In genomic region chr3:99240700-99241099, GRCh38 we compare ENCODE assay signal across 32 cellular contexts.
DNase-seq lines count a peak whose midpoint lies in the region; ATAC-seq and TF ChIP-seq lines count a peak whose summit lies in the region.
"Had no signal": no experiment of that assay in that cellular context is flagged by ENCODE, and none has a peak within 500 bp of the region (broad histone marks: within the 10 kb centered on the region; RNA-seq: fewer than 3 reads in every experiment).

No MANE protein-coding gene starts in this region.

- H3K14ac ChIP-seq in mesenchymal stem cell (ENCODE audit: low read length in 2 of 2): no peak overlapping the region

- H3K27ac ChIP-seq in GM23248: no peak overlapping the region
- no peak overlapping the region for H3K27ac ChIP-seq in mesenchymal stem cell (ENCODE audit: low read length, poor library complexity, severe bottlenecking)
- H3K27ac ChIP-seq in thoracic aorta: peak overlapping the region; percentile 81 to 87
- H3K27ac ChIP-seq: BLaER1 treated with 17β-estradiol and CSF1 and Interleukin-3, amounts not matched to agents 10 nM and 100 nM; heart right ventricle; lower lobe of right lung; stomach; vagina had no signal

- no peak overlapping the region for H3K4ac ChIP-seq in mesenchymal stem cell (ENCODE audit: low read depth in 1 of 2, low read length in 2 of 2)

- in situ Hi-C loops in GM23248 (cut with MboI) (no loop called here), astrocyte of the spinal cord (cut with HindIII; ENCODE audit: low sequenced_read_pairs) (no loop called here)

- 17 to 26% methylated on average over 2 of the region's 2 CpGs for WGBS in GM23248 (ENCODE audit: low coverage in 1 of 2, low lambda C conversion rate in 2 of 2, missing lambda C conversion rate in 2 of 2), 2 experiments
- WGBS in mesenchymal stem cell: 65% methylated on average over 2 of the region's 2 CpGs

- no peaks in the 10 kb centered on the region for H3K79me1 ChIP-seq in mesenchymal stem cell (replicated peaks; ENCODE audit: low read length, poor library complexity, severe bottlenecking)

- H3K23ac ChIP-seq in mesenchymal stem cell (ENCODE audit: low read length in 2 of 2): no peak overlapping the region

- no peak overlapping the region for H2BK120ac ChIP-seq in mesenchymal stem cell (ENCODE audit: low read depth, low read length)

- H3K18ac ChIP-seq in mesenchymal stem cell (ENCODE audit: low read depth in 1 of 2, low read length in 2 of 2): no peak overlapping the region

- no peak overlapping the region for H4K91ac ChIP-seq in mesenchymal stem cell (ENCODE audit: low read length)

- H2BK5ac ChIP-seq in mesenchymal stem cell (ENCODE audit: low read depth, low read length, poor library complexity, severe bottlenecking): no peak overlapping the region

- no peak overlapping the region for H4K8ac ChIP-seq in mesenchymal stem cell (ENCODE audit: low read length)

- no peak overlapping the region for H3K4me2 ChIP-seq in GM23248 (ENCODE audit: unreplicated experiment)
- no peak overlapping the region for H3K4me2 ChIP-seq in mesenchymal stem cell (ENCODE audit: low read length, poor library complexity, severe bottlenecking)
- H3K4me2 ChIP-seq: BLaER1 treated with 17β-estradiol and CSF1 and Interleukin-3, amounts not matched to agents 10 nM and 100 nM; SK-N-SH had no signal

- no peaks in the 10 kb centered on the region for H3K79me2 ChIP-seq in GM23248 (ENCODE audit: insufficient read depth)

- no peak for ATAC-seq in thoracic aorta (ENCODE audit: insufficient number of reproducible peaks, low FRiP score, low read depth)
- ATAC-seq in HG02884 (IDR thresholded peaks at IDR 0.05; ENCODE audit: unreplicated experiment): no peak
- ATAC-seq in HG03432 (IDR thresholded peaks at IDR 0.05; ENCODE audit: unreplicated experiment): no peak
- ATAC-seq: heart right ventricle, lower lobe of right lung, mucosa of descending colon had no signal

- peaks cover 20% of the 10 kb centered on the region for H3F3A ChIP-seq in GM23248 (ENCODE audit: insufficient read depth)

- H2AFZ ChIP-seq in GM23248 (peak overlapping the region; percentile 67), mesenchymal stem cell (ENCODE audit: low read depth, low read length) (no peak overlapping the region)

- H3K4me1 ChIP-seq in GM23248 (ENCODE audit: insufficient read depth) (peaks cover 18% of the 10 kb centered on the region), mesenchymal stem cell (ENCODE audit: control insufficient read depth, insufficient read depth, low read depth, low read length) (no peaks in the 10 kb centered on the region), thoracic aorta (ENCODE audit: control insufficient read depth in 1 of 2, low read depth in 2 of 2) (peaks cover 27 to 48% of the 10 kb centered on the region in 2 donors)
- H3K4me1 ChIP-seq: BLaER1 treated with 17β-estradiol and CSF1 and Interleukin-3, amounts not matched to agents 10 nM and 100 nM; lower lobe of right lung; right atrium auricular region; stomach; vagina had no signal

- no peak overlapping the region for H2BK15ac ChIP-seq in mesenchymal stem cell (ENCODE audit: low read depth, poor library complexity, severe bottlenecking)

- H3K9me2 ChIP-seq in GM23248 (ENCODE audit: insufficient read depth): no peaks in the 10 kb centered on the region; the same call in 1 of the 2 replicates
- H3K9me2 ChIP-seq: SK-N-SH had no signal

- DNase-seq in GM23248 (peak; percentile 23), astrocyte of the spinal cord (ENCODE audit: low read depth, low spot score) (peak; percentile 24), mesenchymal stem cell (no peak), thoracic aorta (ENCODE audit: low spot score) (no peak)
- DNase-seq in stimulated activated CD4-positive, alpha-beta T cell treated with anti-CD3 and anti-CD28 coated beads, Interleukin-4, amount 100 ng/mL, for 24 hours: no peak
- DNase-seq: activated B cell treated with CpG ODN at 0.5 μM for 24 hours; activated CD4-positive, alpha-beta T cell treated with anti-CD3 and anti-CD28 coated beads, Interleukin-2, amount 10 ng/mL, durations not matched to agents 7 days and 5 days; activated effector memory CD4-positive, alpha-beta T cell treated with anti-CD3 and anti-CD28 coated beads, Interleukin-2, amount 50 U/mL, for 16 hours; anterior cingulate cortex; central memory CD4-positive, alpha-beta T cell; COR-L47; dermis blood vessel endothelial cell; DMS79; esophagus squamous epithelium; foreskin melanocyte; GDM1; GOT3; heart right ventricle; lower lobe of right lung; mucosa of descending colon; NCI-H1048; NCI-H1694; SK-N-SH; stimulated activated CD4-positive, alpha-beta T cell treated with anti-CD3 and anti-CD28 coated beads, Interleukin-12 subunit alpha, Interleukin-12 subunit beta, amount 100 ng/mL, for 4 hours; stimulated activated CD4-positive, alpha-beta T cell treated with anti-CD3 and anti-CD28 coated beads, Interleukin-2, amount 100 ng/mL, for 48 hours; stomach had no signal

- H2AK5ac ChIP-seq in mesenchymal stem cell (ENCODE audit: low read length, severe bottlenecking): peak overlapping the region; percentile 36

- H3K9me3 ChIP-seq in GM23248 (ENCODE audit: low read depth) (no peaks in the 10 kb centered on the region), mesenchymal stem cell (ENCODE audit: control insufficient read depth, low read length) (no peaks in the 10 kb centered on the region), thoracic aorta (no peaks in the 10 kb centered on the region)
- H3K9me3 ChIP-seq: BLaER1 treated with 17β-estradiol and CSF1 and Interleukin-3, amounts not matched to agents 10 nM and 100 nM; esophagus squamous epithelium; lower lobe of right lung; mucosa of descending colon; SK-N-SH; stomach; thyroid gland; vagina had no signal

- H3K36me3 ChIP-seq in GM23248 (ENCODE audit: low read depth): no peaks in the 10 kb centered on the region
- H3K36me3 ChIP-seq in mesenchymal stem cell (ENCODE audit: control insufficient read depth in 1 of 2, insufficient read depth in 2 of 2, low read depth in 1 of 2, low read length in 2 of 2): no peaks in the 10 kb centered on the region
- H3K36me3 ChIP-seq in thoracic aorta: no peaks in the 10 kb centered on the region
- H3K36me3 ChIP-seq: BLaER1 treated with 17β-estradiol and CSF1 and Interleukin-3, amounts not matched to agents 10 nM and 100 nM; esophagus squamous epithelium; heart right ventricle; lower lobe of right lung; right atrium auricular region; stomach; thyroid gland; vagina had no signal

- H3K27me3 ChIP-seq in GM23248 (replicated peaks; ENCODE audit: insufficient read depth) (no peaks in the 10 kb centered on the region), mesenchymal stem cell (ENCODE audit: control insufficient read depth in 1 of 2, insufficient read depth in 1 of 2, low read length in 2 of 2) (no peaks in the 10 kb centered on the region), thoracic aorta (replicated peaks; ENCODE audit: insufficient read depth) (no peaks in the 10 kb centered on the region)
- H3K27me3 ChIP-seq: BLaER1 treated with 17β-estradiol and CSF1 and Interleukin-3, amounts not matched to agents 10 nM and 100 nM; esophagus squamous epithelium; heart right ventricle; right atrium auricular region; stomach; thyroid gland; vagina had no signal

- H3K4me3 ChIP-seq in GM23248 (no peak overlapping the region), astrocyte of the spinal cord (ENCODE audit: low read depth, low read length) (no peak overlapping the region), mesenchymal stem cell (ENCODE audit: insufficient read depth in 1 of 2, low read depth in 1 of 2, low read length in 2 of 2) (no peak overlapping the region), thoracic aorta (no peak overlapping the region)
- H3K4me3 ChIP-seq: BLaER1 treated with 17β-estradiol and CSF1 and Interleukin-3, amounts not matched to agents 10 nM and 100 nM; esophagus squamous epithelium; heart right ventricle; lower lobe of right lung; mucosa of descending colon; right atrium auricular region; stomach; thyroid gland; vagina had no signal

- H3K9ac ChIP-seq in GM23248 (no peak overlapping the region), mesenchymal stem cell (ENCODE audit: low read length) (no peak overlapping the region)
- H3K9ac ChIP-seq: BLaER1 treated with 17β-estradiol and CSF1 and Interleukin-3, amounts not matched to agents 10 nM and 100 nM; SK-N-SH had no signal

- TF ChIP-seq CTCF in astrocyte of the spinal cord (IDR thresholded peaks at IDR 0.05; ENCODE audit: low read depth, low read length) (no peak), thoracic aorta (IDR thresholded peaks at IDR 0.05) (no peak)

- H2BK12ac ChIP-seq in mesenchymal stem cell (ENCODE audit: low read length in 2 of 2): no peak overlapping the region

- H4K20me1 ChIP-seq in GM23248 (ENCODE audit: insufficient read depth): no peaks in the 10 kb centered on the region
- H4K20me1 ChIP-seq: BLaER1 treated with 17β-estradiol and CSF1 and Interleukin-3, amounts not matched to agents 10 nM and 100 nM had no signal

Comparison
In these comparisons a context has a peak if more than half of its experiments do, and no peak if none do; other contexts are left out.
1. DNase-seq: peak in GM23248 (single experiment) and astrocyte of the spinal cord (single experiment); none in mesenchymal stem cell (single experiment), thoracic aorta (single experiment) and stimulated activated CD4-positive, alpha-beta T cell treated with anti-CD3 and anti-CD28 coated beads, Interleukin-4, amount 100 ng/mL, for 24 hours (single experiment).
2. H3K27ac ChIP-seq: peak in thoracic aorta (2 of 2); none in GM23248 (single experiment) and mesenchymal stem cell (single experiment).